In genomic region chr6:31402324-31403282, GRCh38 we compare ENCODE assay signal across 8 cellular contexts. TPM values are rescaled to one million over a fixed set of nuclear protein-coding genes. Genes with fewer than 3 reads are reported as not detected.
DNase-seq lines count a peak whose midpoint lies in the region; ATAC-seq and TF ChIP-seq lines count a peak whose summit lies in the region.

No MANE protein-coding gene starts in this region.

- intact Hi-C loops in breast epithelium (cut with DNase I; ENCODE audit: low total_unique reads): loop anchor here (5.0 kb wide), 1 partner anchor 40 kb away; no protein-coding TSS in a partner anchor
- intact Hi-C loops in right lobe of liver (cut with DNase I): no loop called here

- H3K27ac ChIP-seq in DND-41 (ENCODE audit: low read length) (peak overlapping the region; percentile 47), HEK293 (ENCODE audit: extremely low read depth, low read depth, low read length) (no peak overlapping the region; the same call in 1 of the 2 replicates), SJSA1 (peak overlapping the region; percentile 86), breast epithelium (peak overlapping the region; percentile 89 to 98), right lobe of liver (peak overlapping the region; percentile 58 to 83 (median 64))

- H3K9me3 ChIP-seq in DND-41 (ENCODE audit: insufficient read depth, low read length, severe bottlenecking) (no peaks in the 10 kb centered on the region), HEK293 (ENCODE audit: control insufficient read depth, insufficient read depth, low read depth, low read length) (no peaks in the 10 kb centered on the region), SJSA1 (replicated peaks) (no peaks in the 10 kb centered on the region), breast epithelium (no peaks in the 10 kb centered on the region), right lobe of liver (no peaks in the 10 kb centered on the region)

- POLR2A ChIA-PET in HEK293 (lab: Yijun Ruan, JAX): interaction anchor here (1.3 to 1.8 kb wide), 4 partner anchors 40 to 460 kb away, joined by 4 to 10 read pairs (median 5); partner anchors contain the start of genes DDX39B and NEU1

- H3K4me3 ChIP-seq in DND-41 (ENCODE audit: low read depth in 1 of 2, low read length in 2 of 2): peak overlapping the region; percentile 15 to 79; a peak in 3 of 4 replicates
- H3K4me3 ChIP-seq in HEK293 (ENCODE audit: low read depth, low read length): peak overlapping the region; percentile 84
- peak overlapping the region; percentile 66 for H3K4me3 ChIP-seq in SJSA1
- peak overlapping the region; percentile 54 to 81 (median 73) for H3K4me3 ChIP-seq in breast epithelium
- H3K4me3 ChIP-seq in right lobe of liver: peak overlapping the region; percentile 62 to 71 (median 63)

- DNase-seq in DND-41: peak; percentile 56
- DNase-seq in SJSA1 (ENCODE audit: low read depth in 1 of 2, low spot score in 2 of 2): peak in 1 of 2 experiments; percentile 45
- DNase-seq in breast epithelium (ENCODE audit: low spot score in 2 of 2): peak in 1 of 2 donors; percentile 30
- DNase-seq in right lobe of liver: no peak
- peak; percentile 43 for DNase-seq in stimulated activated naive CD8-positive, alpha-beta T cell treated with anti-CD3 and anti-CD28 coated beads, Interleukin-15, Interleukin-2, amounts not matched to agents 100 U/mL and 50 U/mL, for 24 hours
- DNase-seq in COR-L47 (lab: John Stamatoyannopoulos, UW): no peak
- no peak for DNase-seq in NCI-H510A treated with DMSO at 0.1 percent for 48 hours (lab: John Stamatoyannopoulos, UW)

- no peak overlapping the region for H2AFZ ChIP-seq in DND-41 (ENCODE audit: low read depth, low read length)

- 12% methylated on average over 18 of the region's 27 CpGs for WGBS in right lobe of liver (ENCODE audit: insufficient coverage, low coverage, low lambda C conversion rate, missing lambda C conversion rate)

- peak overlapping the region; percentile 85 for H3K9ac ChIP-seq in DND-41 (ENCODE audit: low read depth, low read length)

- H3K27me3 ChIP-seq in DND-41 (ENCODE audit: insufficient read depth, low read length, poor library complexity) (no peaks in the 10 kb centered on the region), SJSA1 (replicated peaks) (no peaks in the 10 kb centered on the region), breast epithelium (no peaks in the 10 kb centered on the region), right lobe of liver (no peaks in the 10 kb centered on the region)

- TF ChIP-seq CTCF in DND-41 (IDR thresholded peaks at IDR 0.05; ENCODE audit: borderline replicate concordance, extremely low read depth, low read length, poor library complexity, severe bottlenecking): peak; percentile 16
- TF ChIP-seq CTCF in HEK293 (tag by site-specific recombination; IDR thresholded peaks at IDR 0.05): no peak
- no peak for TF ChIP-seq CTCF in breast epithelium (IDR thresholded peaks at IDR 0.05)
- TF ChIP-seq CTCF in right lobe of liver (IDR thresholded peaks at IDR 0.05): no peak

- peaks cover 78% of the 10 kb centered on the region for H3K79me2 ChIP-seq in DND-41 (ENCODE audit: insufficient read depth, low read length)

- peak overlapping the region; percentile 79 for H3K4me2 ChIP-seq in DND-41 (ENCODE audit: insufficient read depth, low read length)

- H3K36me3 ChIP-seq in DND-41 (ENCODE audit: insufficient read depth, low read length) (peaks cover 3% of the 10 kb centered on the region; the same call in 1 of the 2 replicates), HEK293 (ENCODE audit: control insufficient read depth in 2 of 2, insufficient read depth in 1 of 2, low read length in 2 of 2) (no peaks in the 10 kb centered on the region), SJSA1 (peaks cover 9% of the 10 kb centered on the region), breast epithelium (no peaks in the 10 kb centered on the region), right lobe of liver (no peaks in the 10 kb centered on the region)

- peaks cover 51% of the 10 kb centered on the region for H4K20me1 ChIP-seq in DND-41 (ENCODE audit: insufficient read depth, low read length)

- CTCF ChIA-PET in HEK293 (lab: Yijun Ruan, JAX): interaction anchor here (0.5 to 1.5 kb wide), 7 partner anchors 10 to 386 kb away, joined by 3 to 4 read pairs (median 3); no protein-coding TSS in a partner anchor

- H3K4me1 ChIP-seq in DND-41 (ENCODE audit: insufficient read depth, low read length) (peaks cover 59% of the 10 kb centered on the region), HEK293 (ENCODE audit: control insufficient read depth, insufficient read depth, low read length) (peaks cover 5% of the 10 kb centered on the region; the same call in 1 of the 2 replicates), SJSA1 (replicated peaks) (peaks cover 36% of the 10 kb centered on the region), breast epithelium (peaks cover 4 to 9% of the 10 kb centered on the region in 2 donors), right lobe of liver (peaks cover 0 to 35% (median 15%) of the 10 kb centered on the region in 4 donors)

- TF ChIP-seq POLR2A in breast epithelium (IDR thresholded peaks at IDR 0.05) (no peak), right lobe of liver (IDR thresholded peaks at IDR 0.05) (no peak)

- ATAC-seq in DND-41 (ENCODE audit: insufficient read depth, low read depth) (peak; percentile 48), right lobe of liver (peak; percentile 0 to 8 (median 1))
- peak; percentile 37 for ATAC-seq in stimulated activated naive CD8-positive, alpha-beta T cell treated with anti-CD3 and anti-CD28 coated beads, Interleukin-15, Interleukin-2, amounts not matched to agents 100 U/mL and 50 U/mL, for 24 hours

TF ChIP-seq in HEK293, 187 proteins besides CTCF, POLR2A, EP300 and RAD21:
- TF ChIP-seq ZSCAN23 (tag by site-specific recombination; IDR thresholded peaks at IDR 0.05) (no peak), ZNF558 (tag by site-specific recombination; IDR thresholded peaks at IDR 0.05) (no peak), ZNF223 (tag by site-specific recombination; IDR thresholded peaks at IDR 0.05) (0 out of 2 replicates have a peak, but pooled peaks have one; percentile 19)

RNA-seq across cellular contexts. Expression of gene MICA, which starts 0.8 kb away (rescaled TPM):
- 36.1 and 41.7 TPM in 2 replicates for total RNA-seq in SJSA1 (2014; rRNA removed; shearing (Covaris generic))
- total RNA-seq in breast epithelium (10 to 100 TPM; 14.9 to 28.1 (median 23.6) TPM), right lobe of liver (10 to 100 TPM in 1 of 6 experiments, 1 to 10 TPM in 5; 2.5 to 10.9 (median 6.1) TPM)

RNA-seq across cellular contexts. Expression of gene HLA-B, which starts 45.6 kb away (rescaled TPM):
- 3,537 and 4,578 TPM in 2 replicates for total RNA-seq in SJSA1 (2014; rRNA removed; shearing (Covaris generic))
- 100 to 1,000 TPM; 532 to 813 (median 727) TPM for total RNA-seq in breast epithelium
- total RNA-seq in right lobe of liver: 1,000 to 10,000 TPM in 1 of 6 experiments, 100 to 1,000 TPM in 5; 232 to 1,122 (median 585) TPM

Comparison
In these comparisons a context has a peak if more than half of its experiments do, and no peak if none do; other contexts are left out.
1. DNase-seq: peak in DND-41 (single experiment) and stimulated activated naive CD8-positive, alpha-beta T cell treated with anti-CD3 and anti-CD28 coated beads, Interleukin-15, Interleukin-2, amounts not matched to agents 100 U/mL and 50 U/mL, for 24 hours (single experiment); none in right lobe of liver (0 of 3), COR-L47 (single experiment) and NCI-H510A treated with DMSO at 0.1 percent for 48 hours (single experiment).
2. Peak in every context shown above with its lines, with median percentiles within 50 percentile points of each other: ATAC-seq and H3K4me3 ChIP-seq.